Comparison of ENCODE assay signal across 17 cellular contexts in the genomic region with DNA sequence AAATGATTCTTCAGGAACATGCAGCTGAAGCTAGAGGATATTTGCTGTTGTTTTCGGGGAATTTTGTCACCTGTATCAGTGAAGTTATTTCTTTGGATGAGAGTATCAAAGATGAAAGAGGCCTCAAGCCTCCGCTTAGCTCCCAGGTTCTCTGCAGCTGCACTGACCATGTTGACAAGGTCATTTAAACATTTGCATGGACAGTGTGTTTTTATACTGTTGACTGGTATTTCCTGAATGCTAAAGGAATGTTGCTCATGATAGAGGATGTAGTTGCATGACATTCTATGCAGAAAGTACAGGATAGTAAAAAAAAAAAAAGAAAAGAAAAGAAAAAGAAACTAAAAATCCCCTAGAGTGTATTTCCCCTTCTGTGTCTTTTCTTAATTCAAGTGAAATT.
DNase-seq lines count a peak whose midpoint lies in the region; ATAC-seq and TF ChIP-seq lines count a peak whose summit lies in the region.
"Had no signal": no experiment of that assay in that cellular context is flagged by ENCODE, and none has a peak within 500 bp of the region (broad histone marks: within the 10 kb centered on the region; RNA-seq: fewer than 3 reads in every experiment).

No MANE protein-coding gene starts in this region.

- H3K9me3 ChIP-seq in SK-N-MC (ENCODE audit: low read depth, low read length) = no peaks in the 10 kb centered on the region
- H3K9me3 ChIP-seq: HAP-1, SJCRH30 had no signal

- H3K4me3 ChIP-seq in SK-N-MC (peak overlapping the region; percentile 45), choroid plexus epithelial cell (ENCODE audit: low read depth, low read length) (no peak overlapping the region), mesendoderm (ENCODE audit: low read length) (no peak overlapping the region)
- H3K4me3 ChIP-seq: HAP-1, PC-9, SJCRH30 had no signal

- no peak overlapping the region for H2BK15ac ChIP-seq in mesendoderm (replicated peaks; ENCODE audit: low read depth)

- H4K8ac ChIP-seq in mesendoderm (ENCODE audit: low read depth, low read length) = no peak overlapping the region

- TF ChIP-seq CTCF in choroid plexus epithelial cell (conservative IDR thresholded peaks at IDR 0.05; ENCODE audit: low read depth, low read length) = no peak

- no peak overlapping the region for H2BK120ac ChIP-seq in mesendoderm (ENCODE audit: low read depth, low read length)

- H3K27me3 ChIP-seq in mesendoderm (ENCODE audit: insufficient read depth, low read length, poor library complexity) = no peaks in the 10 kb centered on the region
- H3K27me3 ChIP-seq: SJCRH30 had no signal

- H2BK5ac ChIP-seq in mesendoderm (ENCODE audit: low read length) = no peak overlapping the region

- no CpG with 5 or more reads among the region's 2 CpGs for whole genome bisulfite sequencing in mesendoderm (ENCODE audit: extremely low coverage, insufficient coverage, low lambda C conversion rate)

- H3K9ac ChIP-seq in SK-N-MC (ENCODE audit: insufficient read length) = no peak overlapping the region
- H3K9ac ChIP-seq in mesendoderm (ENCODE audit: low read length) = no peak overlapping the region

- no peak overlapping the region for H3K23ac ChIP-seq in mesendoderm (ENCODE audit: low read length)

- no peaks in the 10 kb centered on the region for H3K79me2 ChIP-seq in mesendoderm (ENCODE audit: control insufficient read depth, insufficient read depth, low read length)

- H3K4me1 ChIP-seq in mesendoderm (ENCODE audit: control insufficient read depth, low read depth, low read length) = no peaks in the 10 kb centered on the region
- H3K4me1 ChIP-seq: HAP-1 had no signal

- no peak overlapping the region for H3K4ac ChIP-seq in mesendoderm (ENCODE audit: low read depth, low read length)

- no peaks in the 10 kb centered on the region for H3K36me3 ChIP-seq in SK-N-MC (ENCODE audit: insufficient read depth, low read length)
- no peaks in the 10 kb centered on the region for H3K36me3 ChIP-seq in mesendoderm (ENCODE audit: control insufficient read depth, insufficient read depth, low read length)
- H3K36me3 ChIP-seq: HAP-1, SJCRH30 had no signal

- no peak overlapping the region for H2AK5ac ChIP-seq in mesendoderm (ENCODE audit: low read length)

- ATAC-seq in left lobe of liver = no peak

- no peak overlapping the region for H3K18ac ChIP-seq in mesendoderm (ENCODE audit: low read length)

- no peak overlapping the region for H3K56ac ChIP-seq in mesendoderm (ENCODE audit: low read length)

- DNase-seq in EL = peak; percentile 28
- DNase-seq in SK-N-MC (ENCODE audit: low read depth, low spot score) = no peak
- peak; percentile 72 for DNase-seq in choroid plexus epithelial cell (ENCODE audit: low read depth)
- DNase-seq in mesendoderm = peak; percentile 21
- DNase-seq in left lobe of liver (ENCODE audit: low spot score) = no peak
- no peak for DNase-seq in HCEC 1CT
- DNase-seq in DMS53 (lab: John Stamatoyannopoulos, UW) = no peak
- no peak for DNase-seq in SKM-1 treated with dmso at 0.1 percent for 144 hours (lab: John Stamatoyannopoulos, UW; ENCODE audit: unreplicated experiment)
- DNase-seq: ACHN, AML-193, DMS79 treated with DMSO at 0.1 percent for 48 hours, GDM1, NCI-H1092 treated with DMSO at 0.1 percent for 48 hours, PC-9, SJCRH30 had no signal

- H3K79me1 ChIP-seq in mesendoderm (ENCODE audit: low read length) = no peaks in the 10 kb centered on the region

- H3K27ac ChIP-seq in SK-N-MC (no peak overlapping the region), mesendoderm (ENCODE audit: low read depth, low read length) (no peak overlapping the region)
- H3K27ac ChIP-seq: C4-2B, PC-9, SJCRH30 had no signal

- H4K5ac ChIP-seq in mesendoderm (ENCODE audit: low read length) = no peak overlapping the region

- no peak overlapping the region for H3K4me2 ChIP-seq in mesendoderm (ENCODE audit: low read length)
- H3K4me2 ChIP-seq: PC-9 had no signal

Comparison
In these comparisons a context has a peak if more than half of its experiments do, and no peak if none do; other contexts are left out.
1. DNase-seq: peak in EL (single experiment), choroid plexus epithelial cell (single experiment) and mesendoderm (single experiment); none in SK-N-MC (single experiment), left lobe of liver (single experiment), HCEC 1CT (single experiment), DMS53 (single experiment) and SKM-1 treated with dmso at 0.1 percent for 144 hours (single experiment).